Comparison of ENCODE assay signal across 1 cellular context in genomic region chr3:188240189-188240981, GRCh38.
TF ChIP-seq lines count a peak whose summit lies in the region.

No MANE protein-coding gene starts in this region.

TF ChIP-seq in IMR-90, 13 proteins besides CTCF, POLR2A, EP300 and RAD21 (continued from another document):
- TF ChIP-seq MAZ (IDR thresholded peaks at IDR 0.05; ENCODE audit: borderline replicate concordance, low read depth, low read length) (no peak), MXI1 (IDR thresholded peaks at IDR 0.05; ENCODE audit: borderline replicate concordance, low read depth, low read length) (no peak), RCOR1 (IDR thresholded peaks at IDR 0.05; ENCODE audit: insufficient replicate concordance, low read length) (no peak), FOS (IDR thresholded peaks at IDR 0.05; ENCODE audit: low read depth, low read length) (no peak), SMC3 (IDR thresholded peaks at IDR 0.05; ENCODE audit: low read depth, low read length) (no peak), BHLHE40 (IDR thresholded peaks at IDR 0.05; ENCODE audit: low read depth, low read length) (no peak), ELK1 (IDR thresholded peaks at IDR 0.05; ENCODE audit: borderline replicate concordance, low read depth, low read length) (no peak), CEBPB (IDR thresholded peaks at IDR 0.05; ENCODE audit: low read depth, low read length) (no peak), RFX5 (IDR thresholded peaks at IDR 0.05; ENCODE audit: low read depth, low read length) (no peak), CHD1 (IDR thresholded peaks at IDR 0.05; ENCODE audit: low read depth, low read length) (no peak), USF2 (IDR thresholded peaks at IDR 0.05; ENCODE audit: low read depth, low read length) (no peak), NFE2L2 (IDR thresholded peaks at IDR 0.05; ENCODE audit: low read depth, low read length) (no peak)
